ENCODE assay signal across 20 cellular contexts in genomic region chr2:80420530-80421208, GRCh38.
"Had no signal": no experiment of that assay in that cellular context is flagged by ENCODE, and none has a peak within 500 bp of the region (broad histone marks: within the 10 kb centered on the region; RNA-seq: fewer than 3 reads in every experiment).

No MANE protein-coding gene starts in this region.

- H3K4me3 ChIP-seq: dorsolateral prefrontal cortex, gastrocnemius medialis, left ventricle myocardium inferior, lower lobe of right lung, pancreas, right lobe of liver, thoracic aorta, tibial nerve, upper lobe of right lung, uterus had no signal

- DNase-seq: dorsolateral prefrontal cortex; effector CD4-positive, alpha-beta T cell; foreskin fibroblast; gastrocnemius medialis; left ventricle myocardium inferior; lower lobe of right lung; natural killer cell; pancreas; right lobe of liver; small intestine; stimulated activated CD4-positive, alpha-beta T cell treated with anti-CD3 and anti-CD28 coated beads, Interleukin-15, amount 100 ng/mL, for 24 hours; stimulated activated CD4-positive, alpha-beta T cell treated with anti-CD3 and anti-CD28 coated beads, Interleukin-2, amount 100 ng/mL, for 48 hours; stimulated activated naive B cell treated with anti-CD40 and anti-IgM and Interleukin-4, amounts not matched to agents 10 μg/mL and 1 μg/mL and 100 μg/mL, for 72 hours; upper lobe of right lung; uterus had no signal

- ATAC-seq: esophagus mucosa; gastrocnemius medialis; lower lobe of right lung; natural killer cell; pancreas; right lobe of liver; stimulated activated naive B cell treated with anti-CD40 and anti-IgM and Interleukin-4, amounts not matched to agents 10 μg/mL and 1 μg/mL and 100 μg/mL, for 72 hours; upper lobe of right lung had no signal

- H3K36me3 ChIP-seq: gastrocnemius medialis, left ventricle myocardium inferior, lower lobe of right lung, neutrophil, pancreas, right lobe of liver, thoracic aorta, tibial nerve, upper lobe of right lung, uterus had no signal

- H3K9me3 ChIP-seq: gastrocnemius medialis, lower lobe of right lung, neutrophil, pancreas, right lobe of liver, thoracic aorta, tibial nerve, upper lobe of right lung, uterus had no signal

- H3K4me1 ChIP-seq: gastrocnemius medialis, lower lobe of right lung, pancreas, right lobe of liver, tibial nerve, upper lobe of right lung, uterus had no signal

- H3K27ac ChIP-seq: dorsolateral prefrontal cortex, epithelial cell of prostate, gastrocnemius medialis, left ventricle myocardium inferior, lower lobe of right lung, neutrophil, pancreas, right lobe of liver, thoracic aorta, tibial nerve, upper lobe of right lung, uterus had no signal

- H3K27me3 ChIP-seq: dorsolateral prefrontal cortex, gastrocnemius medialis, neutrophil, pancreas, right lobe of liver, tibial nerve, upper lobe of right lung, uterus had no signal
